ENCODE assay signal across 1 cellular context in the genomic region with DNA sequence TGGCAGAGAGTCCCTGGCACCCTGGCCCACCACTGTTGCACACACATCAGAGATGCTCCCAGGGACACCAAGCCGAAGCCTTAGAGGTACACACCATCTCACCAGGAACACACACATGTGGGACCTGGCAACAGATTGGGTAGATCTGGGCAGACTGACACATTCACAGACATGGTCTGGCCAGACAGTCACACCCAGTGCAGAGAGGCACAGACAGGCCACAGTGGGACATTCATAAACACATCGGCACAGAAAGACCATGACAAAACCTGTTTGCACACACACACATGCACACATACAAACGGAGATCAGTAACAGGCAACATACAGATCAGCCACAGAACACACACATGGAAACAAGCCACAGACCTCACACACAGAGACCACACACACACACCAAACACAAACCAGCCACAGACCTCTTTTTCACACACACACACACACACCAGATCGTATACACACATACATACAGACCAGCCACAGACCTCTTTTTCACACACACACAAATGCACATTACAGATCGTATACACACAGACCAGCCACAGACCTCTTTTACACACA.
TF ChIP-seq lines count a peak whose summit lies in the region.

No MANE protein-coding gene starts in this region.

TF ChIP-seq in liver, 16 proteins besides CTCF, POLR2A, EP300 and RAD21 (continued from another document):
- TF ChIP-seq ATF3 (IDR thresholded peaks at IDR 0.05) (no peak), REST (IDR thresholded peaks at IDR 0.05) (no peak), RXRA (IDR thresholded peaks at IDR 0.05) (no peak), FOXA2 (IDR thresholded peaks at IDR 0.05) (no peak), JUND (IDR thresholded peaks at IDR 0.05) (no peak), HNF4A (conservative IDR thresholded peaks at IDR 0.05) (no peak), EGR1 (IDR thresholded peaks at IDR 0.05; ENCODE audit: low read depth in 2 of 2) (no peak), SP1 (IDR thresholded peaks at IDR 0.05) (no peak), FOXA1 (IDR thresholded peaks at IDR 0.05) (no peak), YY1 (IDR thresholded peaks at IDR 0.05) (no peak), NR2F2 (IDR thresholded peaks at IDR 0.05) (no peak), HNF4G (IDR thresholded peaks at IDR 0.05) (no peak), MAX (IDR thresholded peaks at IDR 0.05) (no peak)
- TF ChIP-seq, protein P1, sequence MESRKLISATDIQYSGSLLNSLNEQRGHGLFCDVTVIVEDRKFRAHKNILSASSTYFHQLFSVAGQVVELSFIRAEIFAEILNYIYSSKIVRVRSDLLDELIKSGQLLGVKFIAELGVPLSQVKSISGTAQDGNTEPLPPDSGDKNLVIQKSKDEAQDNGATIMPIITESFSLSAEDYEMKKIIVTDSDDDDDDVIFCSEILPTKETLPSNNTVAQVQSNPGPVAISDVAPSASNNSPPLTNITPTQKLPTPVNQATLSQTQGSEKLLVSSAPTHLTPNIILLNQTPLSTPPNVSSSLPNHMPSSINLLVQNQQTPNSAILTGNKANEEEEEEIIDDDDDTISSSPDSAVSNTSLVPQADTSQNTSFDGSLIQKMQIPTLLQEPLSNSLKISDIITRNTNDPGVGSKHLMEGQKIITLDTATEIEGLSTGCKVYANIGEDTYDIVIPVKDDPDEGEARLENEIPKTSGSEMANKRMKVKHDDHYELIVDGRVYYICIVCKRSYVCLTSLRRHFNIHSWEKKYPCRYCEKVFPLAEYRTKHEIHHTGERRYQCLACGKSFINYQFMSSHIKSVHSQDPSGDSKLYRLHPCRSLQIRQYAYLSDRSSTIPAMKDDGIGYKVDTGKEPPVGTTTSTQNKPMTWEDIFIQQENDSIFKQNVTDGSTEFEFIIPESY (IDR thresholded peaks at IDR 0.05), result no peak
